18 cellular contexts compared by ENCODE assay signal in the genomic region with DNA sequence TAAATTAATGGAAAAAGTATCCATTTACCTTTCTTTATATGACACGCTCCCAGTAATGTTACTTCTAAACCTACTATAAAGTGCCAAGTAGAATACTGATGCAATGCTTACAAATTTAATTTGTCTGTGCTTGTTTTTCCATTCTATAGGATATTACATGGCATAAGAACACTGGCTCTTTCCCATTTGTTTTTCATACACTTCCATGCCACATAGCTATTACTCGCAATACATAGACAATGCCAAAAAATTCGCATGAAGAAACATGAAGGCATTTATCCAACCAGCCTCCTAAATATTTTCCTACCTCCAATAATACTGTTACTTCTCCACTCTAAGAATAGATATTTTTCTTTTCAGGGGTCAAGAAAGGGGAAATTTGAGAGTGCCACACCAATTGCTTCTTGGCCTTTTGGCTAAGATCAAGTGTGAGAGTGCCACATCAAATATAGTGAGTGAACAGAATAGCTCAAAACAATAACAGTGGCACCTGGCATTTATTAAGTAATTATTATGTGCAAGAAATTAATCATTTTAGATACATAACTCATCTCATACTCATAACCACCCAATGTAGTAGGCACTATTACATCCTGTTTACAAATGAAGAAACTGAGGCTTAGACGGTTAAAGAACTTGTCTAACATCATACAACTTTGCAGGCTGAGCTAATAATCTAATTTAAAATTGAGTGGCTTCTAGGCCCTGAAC. TPM values are rescaled to one million over a fixed set of nuclear protein-coding genes. Genes with fewer than 3 reads are reported as not detected.
DNase-seq lines count a peak whose midpoint lies in the region; ATAC-seq, FAIRE-seq and TF ChIP-seq lines count a peak whose summit lies in the region.
"Had no signal": no experiment of that assay in that cellular context is flagged by ENCODE, and none has a peak within 500 bp of the region (broad histone marks: within the 10 kb centered on the region; RNA-seq: fewer than 3 reads in every experiment).

No MANE protein-coding gene starts in this region.

- peaks cover 29% of the 10 kb centered on the region for H3K4me1 ChIP-seq in RWPE2 (ENCODE audit: insufficient read depth, poor library complexity, severe bottlenecking)
- no peaks in the 10 kb centered on the region for H3K4me1 ChIP-seq in mesenchymal stem cell (ENCODE audit: control insufficient read depth, insufficient read depth, low read depth, low read length)
- H3K4me1 ChIP-seq: left lung had no signal

- no peak overlapping the region for H3K4me2 ChIP-seq in mesenchymal stem cell (ENCODE audit: low read length, poor library complexity, severe bottlenecking)

- H3K27me3 Mint-ChIP-seq in natural killer cell treated with Interleukin-12 subunit alpha and Interleukin-12 subunit beta and Interleukin-15 and Interleukin-18, amount 100 ng/mL, for 72 hours = peaks cover 0 to 3% of the 10 kb centered on the region in 2 donors
- H3K27me3 Mint-ChIP-seq: activated CD4-positive, alpha-beta T cell treated with anti-CD3 and anti-CD28 coated beads for 36 hours; effector memory CD8-positive, alpha-beta T cell had no signal

- H3K9me3 Mint-ChIP-seq in natural killer cell treated with Interleukin-12 subunit alpha and Interleukin-12 subunit beta and Interleukin-15 and Interleukin-18, amount 100 ng/mL, for 72 hours = no peaks in the 10 kb centered on the region
- H3K9me3 Mint-ChIP-seq: effector memory CD8-positive, alpha-beta T cell had no signal

- no peak for FAIRE-seq in urothelium cell line (lab: Jason Lieb, UNC)
- FAIRE-seq: G401.6, RCC 7860, TTC549 had no signal

- H3K79me1 ChIP-seq in mesenchymal stem cell (replicated peaks; ENCODE audit: low read length, poor library complexity, severe bottlenecking) = peaks cover 10% of the 10 kb centered on the region

- no peak for TF ChIP-seq CTCF in RWPE2 (IDR thresholded peaks at IDR 0.05; ENCODE audit: poor library complexity, severe bottlenecking)

- H3K4me3 Mint-ChIP-seq in natural killer cell treated with Interleukin-12 subunit alpha and Interleukin-12 subunit beta and Interleukin-15 and Interleukin-18, amount 100 ng/mL, for 72 hours = no peak overlapping the region
- H3K4me3 Mint-ChIP-seq: activated CD4-positive, alpha-beta T cell treated with anti-CD3 and anti-CD28 coated beads for 36 hours; effector memory CD8-positive, alpha-beta T cell had no signal

- no peak overlapping the region for H2BK5ac ChIP-seq in mesenchymal stem cell (ENCODE audit: low read depth, low read length, poor library complexity, severe bottlenecking)

- WGBS in mesenchymal stem cell = 89% methylated on average over 3 of the region's 4 CpGs

- H3K27ac ChIP-seq in RWPE2 (ENCODE audit: poor library complexity, severe bottlenecking) = peak overlapping the region; percentile 99
- peak overlapping the region; percentile 87 for H3K27ac ChIP-seq in epithelial cell of prostate
- H3K27ac ChIP-seq in mesenchymal stem cell (ENCODE audit: low read length, poor library complexity, severe bottlenecking) = peak overlapping the region; percentile 17
- H3K27ac ChIP-seq: left lung, neutrophil had no signal

- H3K4me3 ChIP-seq in RWPE2 (ENCODE audit: severe bottlenecking) (no peak overlapping the region), mesenchymal stem cell (ENCODE audit: insufficient read depth in 1 of 2, low read depth in 1 of 2, low read length in 2 of 2) (no peak overlapping the region)
- H3K4me3 ChIP-seq: left lung had no signal

- no peak overlapping the region for H3K4ac ChIP-seq in mesenchymal stem cell (ENCODE audit: low read depth in 1 of 2, low read length in 2 of 2)

- no peaks in the 10 kb centered on the region for H3K9me3 ChIP-seq in RWPE2 (ENCODE audit: severe bottlenecking)
- no peaks in the 10 kb centered on the region for H3K9me3 ChIP-seq in mesenchymal stem cell (ENCODE audit: control insufficient read depth, low read length)
- H3K9me3 ChIP-seq: left lung, neutrophil had no signal

- peak overlapping the region; percentile 52 for H3K9ac ChIP-seq in mesenchymal stem cell (ENCODE audit: low read length)

- no peaks in the 10 kb centered on the region for H3K27me3 ChIP-seq in RWPE2 (ENCODE audit: insufficient read depth, poor library complexity, severe bottlenecking)
- H3K27me3 ChIP-seq in mesenchymal stem cell (ENCODE audit: control insufficient read depth in 1 of 2, insufficient read depth in 1 of 2, low read length in 2 of 2) = no peaks in the 10 kb centered on the region
- H3K27me3 ChIP-seq: left lung, neutrophil had no signal

- no peak overlapping the region for H2AK5ac ChIP-seq in mesenchymal stem cell (ENCODE audit: low read length, severe bottlenecking)

- no peak overlapping the region for H3K27ac Mint-ChIP-seq in natural killer cell treated with Interleukin-12 subunit alpha and Interleukin-12 subunit beta and Interleukin-15 and Interleukin-18, amount 100 ng/mL, for 72 hours
- H3K27ac Mint-ChIP-seq: activated CD4-positive, alpha-beta T cell treated with anti-CD3 and anti-CD28 coated beads for 36 hours; effector memory CD8-positive, alpha-beta T cell had no signal

- H4K91ac ChIP-seq in mesenchymal stem cell (ENCODE audit: low read length) = no peak overlapping the region

- no peak overlapping the region for H3K18ac ChIP-seq in mesenchymal stem cell (ENCODE audit: low read depth in 1 of 2, low read length in 2 of 2)

- H4K8ac ChIP-seq in mesenchymal stem cell (ENCODE audit: low read length) = no peak overlapping the region

- H3K23ac ChIP-seq in mesenchymal stem cell (ENCODE audit: low read length in 2 of 2) = no peak overlapping the region

- no peak overlapping the region for H3K14ac ChIP-seq in mesenchymal stem cell (ENCODE audit: low read length in 2 of 2)

- DNase-seq in RWPE2 (ENCODE audit: low spot score) (no peak), epithelial cell of prostate (ENCODE audit: low read depth, low spot score) (no peak), mesenchymal stem cell (no peak), urothelium cell line (ENCODE audit: low spot score) (no peak), NCI-H1105 (lab: John Stamatoyannopoulos, UW) (no peak), H4 (ENCODE audit: low spot score) (no peak)
- no peak for DNase-seq in natural killer cell treated with Interleukin-12 subunit alpha and Interleukin-12 subunit beta and Interleukin-15 and Interleukin-18, amount 100 ng/mL, for 72 hours (ENCODE audit: low spot score)
- DNase-seq: activated CD4-positive, alpha-beta T cell treated with anti-CD3 and anti-CD28 coated beads for 36 hours; activated CD8-positive, alpha-beta memory T cell treated with anti-CD3 and anti-CD28 coated beads, Interleukin-2, amount 50 U/mL, for 4 hours; activated gamma-delta T cell treated with Interleukin-2 at 50 U/mL for 16 hours; cerebellar nuclear complex; effector memory CD8-positive, alpha-beta T cell; left lung; stimulated activated CD4-positive, alpha-beta T cell treated with anti-CD3 and anti-CD28 coated beads, Interleukin-4, amount 100 ng/mL, for 24 hours had no signal

- H2BK120ac ChIP-seq in mesenchymal stem cell (ENCODE audit: low read depth, low read length) = no peak overlapping the region

- H3K36me3 ChIP-seq in RWPE2 (ENCODE audit: low read depth) (peaks cover 67% of the 10 kb centered on the region), mesenchymal stem cell (ENCODE audit: control insufficient read depth in 1 of 2, insufficient read depth in 2 of 2, low read depth in 1 of 2, low read length in 2 of 2) (peaks cover 6 to 90% of the 10 kb centered on the region in 2 experiments)
- H3K36me3 ChIP-seq: neutrophil had no signal

- H2AFZ ChIP-seq in mesenchymal stem cell (ENCODE audit: low read depth, low read length) = no peak overlapping the region

- no peak overlapping the region for H2BK15ac ChIP-seq in mesenchymal stem cell (ENCODE audit: low read depth, poor library complexity, severe bottlenecking)

- ATAC-seq in RWPE2 (ENCODE audit: low read depth) = no peak; the same call in 2 of the 3 replicates
- ATAC-seq in natural killer cell treated with Interleukin-12 subunit alpha and Interleukin-12 subunit beta and Interleukin-15 and Interleukin-18, amount 100 ng/mL, for 72 hours = no peak
- ATAC-seq: activated CD4-positive, alpha-beta T cell treated with anti-CD3 and anti-CD28 coated beads for 36 hours; effector memory CD8-positive, alpha-beta T cell had no signal

- no peaks in the 10 kb centered on the region for H3K4me1 Mint-ChIP-seq in natural killer cell treated with Interleukin-12 subunit alpha and Interleukin-12 subunit beta and Interleukin-15 and Interleukin-18, amount 100 ng/mL, for 72 hours (ENCODE audit: low read depth in 2 of 2)
- H3K4me1 Mint-ChIP-seq: activated CD4-positive, alpha-beta T cell treated with anti-CD3 and anti-CD28 coated beads for 36 hours had no signal

- H3K36me3 Mint-ChIP-seq in natural killer cell treated with Interleukin-12 subunit alpha and Interleukin-12 subunit beta and Interleukin-15 and Interleukin-18, amount 100 ng/mL, for 72 hours = no peaks in the 10 kb centered on the region

- no peak overlapping the region for H2BK12ac ChIP-seq in mesenchymal stem cell (ENCODE audit: low read length in 2 of 2)

RNA-seq across cellular contexts. Expression of a gene that starts 0.8 kb away (rescaled TPM):
- polyA plus RNA-seq in mesenchymal stem cell (2013, experiment 1 of 2) = 35.4 TPM
- 31.9 TPM for polyA plus RNA-seq in mesenchymal stem cell (2013, experiment 2 of 2)
- 69.5 and 75.5 TPM in 2 replicates for total RNA-seq in H4 (2014; rRNA removed; shearing (Covaris generic))
- total RNA-seq in natural killer cell treated with Interleukin-12 subunit alpha and Interleukin-12 subunit beta and Interleukin-15 and Interleukin-18, amount 100 ng/mL, for 72 hours = 10 to 100 TPM in 1 of 2 donors, 1 to 10 TPM in 1; 6.0 to 10.1 TPM

Comparison
In these comparisons a context has a peak if more than half of its experiments do, and no peak if none do; other contexts are left out.
1. H3K27ac ChIP-seq: peak in every context shown above with its lines; median percentile 99 in RWPE2; 87 in epithelial cell of prostate; 17 in mesenchymal stem cell.